1 cellular context compared by ENCODE assay signal in the genomic region with DNA sequence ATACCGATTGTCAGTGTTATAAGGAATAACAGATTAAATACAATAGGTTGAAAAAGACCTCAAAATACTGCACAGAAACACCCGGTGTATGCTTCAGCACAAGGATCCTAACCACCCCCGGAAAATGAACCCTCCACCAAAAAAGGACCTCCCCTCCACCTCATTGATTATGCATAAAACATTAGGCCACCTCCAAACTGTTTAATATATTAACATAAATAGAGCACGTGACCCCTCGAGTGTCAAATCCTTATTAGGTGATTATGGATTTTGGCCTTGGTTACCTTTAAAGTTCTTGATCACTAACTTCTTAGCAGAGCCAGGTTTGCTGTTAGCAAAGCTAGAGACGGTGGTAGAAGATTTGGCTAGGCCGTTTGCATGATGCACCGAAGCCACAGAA.
TF ChIP-seq lines count a peak whose summit lies in the region.

No MANE protein-coding gene starts in this region.

TF ChIP-seq in WTC11, 78 proteins besides CTCF, POLR2A, EP300 and RAD21 (continued from another document):
- TF ChIP-seq, protein P1, sequence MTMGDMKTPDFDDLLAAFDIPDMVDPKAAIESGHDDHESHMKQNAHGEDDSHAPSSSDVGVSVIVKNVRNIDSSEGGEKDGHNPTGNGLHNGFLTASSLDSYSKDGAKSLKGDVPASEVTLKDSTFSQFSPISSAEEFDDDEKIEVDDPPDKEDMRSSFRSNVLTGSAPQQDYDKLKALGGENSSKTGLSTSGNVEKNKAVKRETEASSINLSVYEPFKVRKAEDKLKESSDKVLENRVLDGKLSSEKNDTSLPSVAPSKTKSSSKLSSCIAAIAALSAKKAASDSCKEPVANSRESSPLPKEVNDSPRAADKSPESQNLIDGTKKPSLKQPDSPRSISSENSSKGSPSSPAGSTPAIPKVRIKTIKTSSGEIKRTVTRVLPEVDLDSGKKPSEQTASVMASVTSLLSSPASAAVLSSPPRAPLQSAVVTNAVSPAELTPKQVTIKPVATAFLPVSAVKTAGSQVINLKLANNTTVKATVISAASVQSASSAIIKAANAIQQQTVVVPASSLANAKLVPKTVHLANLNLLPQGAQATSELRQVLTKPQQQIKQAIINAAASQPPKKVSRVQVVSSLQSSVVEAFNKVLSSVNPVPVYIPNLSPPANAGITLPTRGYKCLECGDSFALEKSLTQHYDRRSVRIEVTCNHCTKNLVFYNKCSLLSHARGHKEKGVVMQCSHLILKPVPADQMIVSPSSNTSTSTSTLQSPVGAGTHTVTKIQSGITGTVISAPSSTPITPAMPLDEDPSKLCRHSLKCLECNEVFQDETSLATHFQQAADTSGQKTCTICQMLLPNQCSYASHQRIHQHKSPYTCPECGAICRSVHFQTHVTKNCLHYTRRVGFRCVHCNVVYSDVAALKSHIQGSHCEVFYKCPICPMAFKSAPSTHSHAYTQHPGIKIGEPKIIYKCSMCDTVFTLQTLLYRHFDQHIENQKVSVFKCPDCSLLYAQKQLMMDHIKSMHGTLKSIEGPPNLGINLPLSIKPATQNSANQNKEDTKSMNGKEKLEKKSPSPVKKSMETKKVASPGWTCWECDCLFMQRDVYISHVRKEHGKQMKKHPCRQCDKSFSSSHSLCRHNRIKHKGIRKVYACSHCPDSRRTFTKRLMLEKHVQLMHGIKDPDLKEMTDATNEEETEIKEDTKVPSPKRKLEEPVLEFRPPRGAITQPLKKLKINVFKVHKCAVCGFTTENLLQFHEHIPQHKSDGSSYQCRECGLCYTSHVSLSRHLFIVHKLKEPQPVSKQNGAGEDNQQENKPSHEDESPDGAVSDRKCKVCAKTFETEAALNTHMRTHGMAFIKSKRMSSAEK (CRISPR knock-in tag; IDR thresholded peaks at IDR 0.05; ENCODE audit: borderline replicate concordance) = no peak
